In the genomic region with DNA sequence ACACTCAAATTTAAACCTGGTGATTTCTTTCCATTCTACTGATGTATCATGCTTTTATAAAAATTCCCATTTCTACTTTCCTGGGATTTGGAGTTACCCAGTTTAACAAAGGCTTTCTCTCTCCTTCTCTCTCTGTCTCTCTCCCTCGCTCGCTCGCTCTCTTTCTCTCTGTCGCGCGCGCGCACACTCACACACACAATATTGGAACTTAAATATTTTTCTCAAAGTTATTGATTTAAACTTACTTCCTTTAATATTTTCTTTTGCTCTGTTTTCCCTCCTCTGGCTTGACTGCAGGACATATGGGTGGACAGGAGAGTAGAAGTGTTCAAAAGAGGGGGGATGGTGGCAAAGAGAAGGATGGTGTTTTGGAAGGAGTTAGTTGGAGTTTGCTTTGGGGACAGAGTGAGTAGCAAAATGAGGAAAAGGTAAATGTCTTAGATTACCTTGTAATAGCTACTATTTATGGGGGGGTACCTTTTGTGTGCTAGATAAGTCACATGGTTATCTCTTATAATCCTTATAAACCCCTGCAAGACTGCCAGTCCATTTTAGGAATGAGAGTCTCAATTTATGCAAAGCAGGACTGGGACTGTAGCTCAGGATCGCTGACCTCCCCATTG, we compare ENCODE assay signal across 8 cellular contexts. TPM values are rescaled to one million over a fixed set of nuclear protein-coding genes. Genes with fewer than 3 reads are reported as not detected.
DNase-seq lines count a peak whose midpoint lies in the region; ATAC-seq and TF ChIP-seq lines count a peak whose summit lies in the region.

No MANE protein-coding gene starts in this region.

- H3K4me1 ChIP-seq in CD8-positive, alpha-beta memory T cell (ENCODE audit: insufficient read depth, low read length) = peaks cover 37% of the 10 kb centered on the region
- H3K4me1 ChIP-seq in right lobe of liver = peaks cover 0 to 37% (median 16%) of the 10 kb centered on the region in 4 donors

- peaks cover 4% of the 10 kb centered on the region for H3K9me3 ChIP-seq in CD8-positive, alpha-beta memory T cell (ENCODE audit: low read length)
- no peaks in the 10 kb centered on the region for H3K9me3 ChIP-seq in right lobe of liver

- peak overlapping the region; percentile 81 to 96 (median 92) for H3K27ac Mint-ChIP-seq in CD8-positive, alpha-beta memory T cell
- peak overlapping the region; percentile 90 for H3K27ac Mint-ChIP-seq in type B pancreatic cell

- peak overlapping the region; percentile 76 for H3K27ac ChIP-seq in CD8-positive, alpha-beta memory T cell (ENCODE audit: low read depth, low read length)
- peak overlapping the region; percentile 87 to 94 (median 94) for H3K27ac ChIP-seq in right lobe of liver

- TF ChIP-seq CTCF in LNCaP clone FGC (IDR thresholded peaks at IDR 0.05; ENCODE audit: control insufficient read depth, extremely low read depth, insufficient read depth) = no peak
- TF ChIP-seq CTCF in astrocyte of the spinal cord (IDR thresholded peaks at IDR 0.05; ENCODE audit: low read depth, low read length) = no peak
- no peak for TF ChIP-seq CTCF in right lobe of liver (IDR thresholded peaks at IDR 0.05)
- TF ChIP-seq CTCF in type B pancreatic cell (conservative IDR thresholded peaks at IDR 0.05) = no peak

- ATAC-seq in right lobe of liver (no peak), GM19324 (IDR thresholded peaks at IDR 0.05; ENCODE audit: low FRiP score, unreplicated experiment) (no peak)

- TF ChIP-seq POLR2A in right lobe of liver (IDR thresholded peaks at IDR 0.05) = no peak

- intact Hi-C loops in right lobe of liver (cut with DNase I) = no loop called here

- POLR2A ChIA-PET in CD8-positive, alpha-beta memory T cell (lab: Charles Lee) = interaction anchor here (1.3 to 2.4 kb wide), 3 partner anchors 25 to 81 kb away, joined by 3 to 27 read pairs (median 6); a partner anchor contains a TSS

- peaks cover 34 to 41% (median 41%) of the 10 kb centered on the region in 3 donors for H3K4me1 Mint-ChIP-seq in CD8-positive, alpha-beta memory T cell
- H3K4me1 Mint-ChIP-seq in type B pancreatic cell (ENCODE audit: unreplicated experiment) = peaks cover 25% of the 10 kb centered on the region

- no peaks in the 10 kb centered on the region for H3K27me3 ChIP-seq in CD8-positive, alpha-beta memory T cell (ENCODE audit: insufficient read depth, low read length, poor library complexity, severe bottlenecking)
- H3K27me3 ChIP-seq in right lobe of liver = no peaks in the 10 kb centered on the region

- no peak for DNase-seq in CD8-positive, alpha-beta memory T cell
- DNase-seq in LNCaP clone FGC (ENCODE audit: low read depth) (no peak), astrocyte of the spinal cord (ENCODE audit: low read depth, low spot score) (no peak), right lobe of liver (peak in 1 of 3 donors; percentile 45), type B pancreatic cell (ENCODE audit: extremely low spot score, unreplicated experiment) (no peak), activated gamma-delta T cell treated with Interleukin-2 at 50 U/mL for 16 hours (no peak), AG20443 (ENCODE audit: low spot score) (no peak)

- H3K36me3 Mint-ChIP-seq in CD8-positive, alpha-beta memory T cell = peaks cover 2 to 19% (median 6%) of the 10 kb centered on the region in 3 donors
- no peaks in the 10 kb centered on the region for H3K36me3 Mint-ChIP-seq in type B pancreatic cell

- H3K4me3 ChIP-seq in CD8-positive, alpha-beta memory T cell (ENCODE audit: low read length) = peak overlapping the region; percentile 92
- H3K4me3 ChIP-seq in LNCaP clone FGC (ENCODE audit: low read depth, low read length) (peak overlapping the region; percentile 79), astrocyte of the spinal cord (ENCODE audit: low read depth, low read length) (peak overlapping the region; percentile 80), right lobe of liver (peak overlapping the region; percentile 72 to 94 (median 82))

- H3K9me3 Mint-ChIP-seq in CD8-positive, alpha-beta memory T cell = peaks cover 0 to 9% (median 3%) of the 10 kb centered on the region in 5 donors
- peaks cover 8% of the 10 kb centered on the region for H3K9me3 Mint-ChIP-seq in type B pancreatic cell

- WGBS in right lobe of liver (ENCODE audit: insufficient coverage, low coverage, low lambda C conversion rate, missing lambda C conversion rate) = 14% methylated on average over 9 of the region's 9 CpGs

- peak overlapping the region; percentile 89 to 97 (median 95) for H3K4me3 Mint-ChIP-seq in CD8-positive, alpha-beta memory T cell
- H3K4me3 Mint-ChIP-seq in type B pancreatic cell = peak overlapping the region; percentile 93

- CTCF ChIA-PET in CD8-positive, alpha-beta memory T cell (lab: Charles Lee) = interaction anchor here (1.0 to 1.6 kb wide), 2 partner anchors 24 to 80 kb away, joined by 6 to 8 read pairs; no protein-coding TSS in a partner anchor

- in situ Hi-C loops in astrocyte of the spinal cord (cut with HindIII; ENCODE audit: low sequenced_read_pairs) = no loop called here

- H3K36me3 ChIP-seq in CD8-positive, alpha-beta memory T cell (ENCODE audit: insufficient read depth, low read length) = no peaks in the 10 kb centered on the region
- no peaks in the 10 kb centered on the region for H3K36me3 ChIP-seq in right lobe of liver

- no peaks in the 10 kb centered on the region for H3K27me3 Mint-ChIP-seq in CD8-positive, alpha-beta memory T cell
- peaks cover 5% of the 10 kb centered on the region for H3K27me3 Mint-ChIP-seq in type B pancreatic cell

RNA-seq across cellular contexts. Expression of a gene that starts 0.9 kb away (rescaled TPM):
- 10 to 100 TPM; 47.6 to 49.2 TPM for total RNA-seq in CD8-positive, alpha-beta memory T cell
- polyA plus RNA-seq in CD8-positive, alpha-beta memory T cell = 7.6 TPM
- total RNA-seq in right lobe of liver (10 to 100 TPM; 35.6 to 60.8 (median 49.8) TPM), type B pancreatic cell (ENCODE audit: low replicate concordance) (43.4 and 46.7 TPM in 2 replicates)

RNA-seq across cellular contexts. Expression of a gene that starts 46.1 kb away (rescaled TPM):
- total RNA-seq in CD8-positive, alpha-beta memory T cell = 10 to 100 TPM; 22.3 to 23.5 TPM
- 13.4 TPM for polyA plus RNA-seq in CD8-positive, alpha-beta memory T cell
- total RNA-seq in right lobe of liver (1 to 10 TPM; 5.5 to 7.1 (median 6.5) TPM), type B pancreatic cell (ENCODE audit: low replicate concordance) (23.3 and 26.5 TPM in 2 replicates)
